ENCODE assay signal across 16 cellular contexts in genomic region chr10:6465854-6466524, GRCh38.
A peak's percentile ranks its signal among the peaks of the same experiment; 100 is the strongest.
DNase-seq lines count a peak whose midpoint lies in the region; ATAC-seq and TF ChIP-seq lines count a peak whose summit lies in the region.
"Had no signal": no experiment of that assay in that cellular context is flagged by ENCODE, and none has a peak within 500 bp of the region (broad histone marks: within the 10 kb centered on the region; RNA-seq: fewer than 3 reads in every experiment).

No MANE protein-coding gene starts in this region.

- no peak for DNase-seq in activated CD4-positive, alpha-beta T cell treated with anti-CD3 and anti-CD28 coated beads, Interleukin-2, amount 10 ng/mL, durations not matched to agents 24 days and 14 days
- no peak for DNase-seq in activated CD4-positive, alpha-beta T cell treated with anti-CD3 and anti-CD28 coated beads, Interleukin-2, amount 50 U/mL, for 4 hours
- DNase-seq in activated CD8-positive, alpha-beta T cell treated with anti-CD3 and anti-CD28 coated beads for 36 hours = peak; percentile 72
- DNase-seq in effector memory CD8-positive, alpha-beta T cell = no peak
- DNase-seq in stimulated activated CD4-positive, alpha-beta T cell treated with anti-CD3 and anti-CD28 coated beads, TNF-alpha, amount 100 ng/mL, for 48 hours (ENCODE audit: low read depth in 3 of 3) = peak in 2 of 3 donors; percentile 7 to 21
- no peak for DNase-seq in OCI-M2 (lab: John Stamatoyannopoulos, UW; ENCODE audit: unreplicated experiment)
- DNase-seq: adrenal gland, C1 segment of cervical spinal cord, DMS53, hippocampal formation, kidney glomerular epithelial cell, midbrain, NCI-H187 treated with DMSO at 0.1 percent for 48 hours, SHP77 had no signal

- CTCF ChIA-PET in activated CD8-positive, alpha-beta T cell treated with anti-CD3 and anti-CD28 coated beads for 36 hours (lab: Charles Lee) = interaction anchor here (0.9 to 1.7 kb wide), 5 partner anchors 11 to 200 kb away, joined by 3 to 6 read pairs (median 3); no protein-coding TSS in a partner anchor

- no peaks in the 10 kb centered on the region for H3K27me3 Mint-ChIP-seq in activated CD4-positive, alpha-beta T cell treated with anti-CD3 and anti-CD28 coated beads, Interleukin-2, amount 10 ng/mL, durations not matched to agents 24 days and 14 days
- H3K27me3 Mint-ChIP-seq in activated CD8-positive, alpha-beta T cell treated with anti-CD3 and anti-CD28 coated beads for 36 hours = no peaks in the 10 kb centered on the region
- no peaks in the 10 kb centered on the region for H3K27me3 Mint-ChIP-seq in effector memory CD8-positive, alpha-beta T cell
- peaks cover 49% of the 10 kb centered on the region for H3K27me3 Mint-ChIP-seq in stimulated activated memory B cell treated with anti-CD40 and anti-IgM and Interleukin-4, amounts not matched to agents 10 μg/mL and 1 μg/mL and 100 μg/mL, for 72 hours

- intact Hi-C loops in activated CD4-positive, alpha-beta T cell treated with anti-CD3 and anti-CD28 coated beads, Interleukin-2, amount 10 ng/mL, durations not matched to agents 24 days and 14 days (cut with micrococcal nuclease) = loop anchor here (1.0 kb wide), 1 partner anchor 41 kb away; no protein-coding TSS in a partner anchor
- intact Hi-C loops in activated CD8-positive, alpha-beta T cell treated with anti-CD3 and anti-CD28 coated beads for 36 hours (cut with micrococcal nuclease) = no loop called here

- peak overlapping the region; percentile 54 for H3K27ac Mint-ChIP-seq in activated CD4-positive, alpha-beta T cell treated with anti-CD3 and anti-CD28 coated beads, Interleukin-2, amount 10 ng/mL, durations not matched to agents 24 days and 14 days
- peak overlapping the region; percentile 74 for H3K27ac Mint-ChIP-seq in activated CD8-positive, alpha-beta T cell treated with anti-CD3 and anti-CD28 coated beads for 36 hours
- H3K27ac Mint-ChIP-seq in effector memory CD8-positive, alpha-beta T cell = peak overlapping the region; percentile 75 to 78
- no peak overlapping the region for H3K27ac Mint-ChIP-seq in stimulated activated memory B cell treated with anti-CD40 and anti-IgM and Interleukin-4, amounts not matched to agents 10 μg/mL and 1 μg/mL and 100 μg/mL, for 72 hours

- ATAC-seq in activated CD8-positive, alpha-beta T cell treated with anti-CD3 and anti-CD28 coated beads for 36 hours = peak; percentile 86
- no peak for ATAC-seq in effector memory CD8-positive, alpha-beta T cell (replicated peaks)
- no peak for ATAC-seq in stimulated activated memory B cell treated with anti-CD40 and anti-IgM and Interleukin-4, amounts not matched to agents 10 μg/mL and 1 μg/mL and 100 μg/mL, for 72 hours
- ATAC-seq in HG02852 (IDR thresholded peaks at IDR 0.05; ENCODE audit: unreplicated experiment) = no peak

- peak overlapping the region; percentile 31 for H3K4me3 Mint-ChIP-seq in activated CD4-positive, alpha-beta T cell treated with anti-CD3 and anti-CD28 coated beads, Interleukin-2, amount 10 ng/mL, durations not matched to agents 24 days and 14 days
- H3K4me3 Mint-ChIP-seq in activated CD8-positive, alpha-beta T cell treated with anti-CD3 and anti-CD28 coated beads for 36 hours = no peak overlapping the region
- H3K4me3 Mint-ChIP-seq in effector memory CD8-positive, alpha-beta T cell = no peak overlapping the region
- no peak overlapping the region for H3K4me3 Mint-ChIP-seq in stimulated activated memory B cell treated with anti-CD40 and anti-IgM and Interleukin-4, amounts not matched to agents 10 μg/mL and 1 μg/mL and 100 μg/mL, for 72 hours

- POLR2A ChIA-PET in activated CD8-positive, alpha-beta T cell treated with anti-CD3 and anti-CD28 coated beads for 36 hours (lab: Charles Lee) = interaction anchor here (0.6 to 2.1 kb wide), 4 partner anchors 28 to 77 kb away, joined by 3 to 7 read pairs (median 6); no protein-coding TSS in a partner anchor

- H3K36me3 Mint-ChIP-seq in activated CD4-positive, alpha-beta T cell treated with anti-CD3 and anti-CD28 coated beads, Interleukin-2, amount 10 ng/mL, durations not matched to agents 24 days and 14 days (ENCODE audit: low read depth) = peaks cover 85% of the 10 kb centered on the region
- peaks cover 81% of the 10 kb centered on the region for H3K36me3 Mint-ChIP-seq in activated CD8-positive, alpha-beta T cell treated with anti-CD3 and anti-CD28 coated beads for 36 hours (ENCODE audit: low read depth)
- peaks cover 63% of the 10 kb centered on the region for H3K36me3 Mint-ChIP-seq in effector memory CD8-positive, alpha-beta T cell (ENCODE audit: insufficient read depth)
- H3K36me3 Mint-ChIP-seq in stimulated activated memory B cell treated with anti-CD40 and anti-IgM and Interleukin-4, amounts not matched to agents 10 μg/mL and 1 μg/mL and 100 μg/mL, for 72 hours = peaks cover 2% of the 10 kb centered on the region

- H3K4me1 Mint-ChIP-seq in activated CD4-positive, alpha-beta T cell treated with anti-CD3 and anti-CD28 coated beads, Interleukin-2, amount 10 ng/mL, durations not matched to agents 24 days and 14 days = peaks cover 25% of the 10 kb centered on the region
- H3K4me1 Mint-ChIP-seq in activated CD8-positive, alpha-beta T cell treated with anti-CD3 and anti-CD28 coated beads for 36 hours (ENCODE audit: low read depth) = peaks cover 41% of the 10 kb centered on the region
- peaks cover 14 to 37% of the 10 kb centered on the region in 2 donors for H3K4me1 Mint-ChIP-seq in effector memory CD8-positive, alpha-beta T cell (ENCODE audit: low read depth in 2 of 2)
- no peaks in the 10 kb centered on the region for H3K4me1 Mint-ChIP-seq in stimulated activated memory B cell treated with anti-CD40 and anti-IgM and Interleukin-4, amounts not matched to agents 10 μg/mL and 1 μg/mL and 100 μg/mL, for 72 hours

- TF ChIP-seq CTCF in activated CD8-positive, alpha-beta T cell treated with anti-CD3 and anti-CD28 coated beads for 36 hours (IDR thresholded peaks at IDR 0.05) = no peak

- H3K9me3 Mint-ChIP-seq in activated CD4-positive, alpha-beta T cell treated with anti-CD3 and anti-CD28 coated beads, Interleukin-2, amount 10 ng/mL, durations not matched to agents 24 days and 14 days = peaks cover 15% of the 10 kb centered on the region
- peaks cover 6% of the 10 kb centered on the region for H3K9me3 Mint-ChIP-seq in activated CD8-positive, alpha-beta T cell treated with anti-CD3 and anti-CD28 coated beads for 36 hours
- peaks cover 0 to 3% of the 10 kb centered on the region in 2 donors for H3K9me3 Mint-ChIP-seq in effector memory CD8-positive, alpha-beta T cell
- peaks cover 2% of the 10 kb centered on the region for H3K9me3 Mint-ChIP-seq in stimulated activated memory B cell treated with anti-CD40 and anti-IgM and Interleukin-4, amounts not matched to agents 10 μg/mL and 1 μg/mL and 100 μg/mL, for 72 hours

Comparison
In these comparisons a context has a peak if more than half of its experiments do, and no peak if none do; other contexts are left out.
1. DNase-seq: peak in activated CD8-positive, alpha-beta T cell treated with anti-CD3 and anti-CD28 coated beads for 36 hours (single experiment) and stimulated activated CD4-positive, alpha-beta T cell treated with anti-CD3 and anti-CD28 coated beads, TNF-alpha, amount 100 ng/mL, for 48 hours (2 of 3); none in activated CD4-positive, alpha-beta T cell treated with anti-CD3 and anti-CD28 coated beads, Interleukin-2, amount 10 ng/mL, durations not matched to agents 24 days and 14 days (single experiment), activated CD4-positive, alpha-beta T cell treated with anti-CD3 and anti-CD28 coated beads, Interleukin-2, amount 50 U/mL, for 4 hours (0 of 2), effector memory CD8-positive, alpha-beta T cell (0 of 3) and OCI-M2 (single experiment).